17 cellular contexts compared by ENCODE assay signal in genomic region chr14:49480053-49480452, GRCh38.
"Had no signal": no experiment of that assay in that cellular context is flagged by ENCODE, and none has a peak within 500 bp of the region (broad histone marks: within the 10 kb centered on the region; RNA-seq: fewer than 3 reads in every experiment).

No MANE protein-coding gene starts in this region.

- H3K4me1 ChIP-seq: colonic mucosa, gastroesophageal sphincter, left ventricle myocardium inferior, sigmoid colon, tibial artery had no signal

- H3K36me3 ChIP-seq: colonic mucosa, esophagus squamous epithelium, gastroesophageal sphincter, left ventricle myocardium inferior, neutrophil, sigmoid colon, suprapubic skin, tibial artery had no signal

- ATAC-seq: gastroesophageal sphincter; naive thymus-derived CD8-positive, alpha-beta T cell had no signal

- DNase-seq: colonic mucosa; dermis blood vessel endothelial cell; esophagus squamous epithelium; foreskin fibroblast; glutamatergic neuron; islet precursor cell; left ventricle myocardium inferior; mucosa of descending colon; naive thymus-derived CD8-positive, alpha-beta T cell; sigmoid colon; stimulated activated CD4-positive, alpha-beta T cell treated with anti-CD3 and anti-CD28 coated beads, Interleukin-2, amount 100 ng/mL, for 24 hours; stimulated activated naive CD4-positive, alpha-beta T cell; tibial artery had no signal

- H3K9me3 ChIP-seq: colonic mucosa, esophagus squamous epithelium, mucosa of descending colon, neutrophil, sigmoid colon, suprapubic skin had no signal

- H3K27ac ChIP-seq: colonic mucosa, gastroesophageal sphincter, left ventricle myocardium inferior, neutrophil, sigmoid colon, skin epidermis, suprapubic skin, tibial artery had no signal

- H3K27ac Mint-ChIP-seq: naive thymus-derived CD8-positive, alpha-beta T cell had no signal

- H3K4me3 ChIP-seq: colonic mucosa, esophagus squamous epithelium, gastroesophageal sphincter, left ventricle myocardium inferior, mucosa of descending colon, sigmoid colon, skin epidermis, suprapubic skin, tibial artery had no signal

- H3K27me3 ChIP-seq: colonic mucosa, esophagus squamous epithelium, gastroesophageal sphincter, neutrophil, sigmoid colon, suprapubic skin, tibial artery had no signal

- H3K4me3 Mint-ChIP-seq: naive thymus-derived CD8-positive, alpha-beta T cell had no signal
